34 cellular contexts compared by ENCODE assay signal in genomic region chr9:22423566-22423965, GRCh38. TPM values are rescaled to one million over a fixed set of nuclear protein-coding genes. Genes with fewer than 3 reads are reported as not detected.
"Had no signal": no experiment of that assay in that cellular context is flagged by ENCODE, and none has a peak within 500 bp of the region (broad histone marks: within the 10 kb centered on the region; RNA-seq: fewer than 3 reads in every experiment).

No MANE protein-coding gene starts in this region.

- H3K27me3 ChIP-seq: adrenal gland, body of pancreas, esophagus squamous epithelium, gastrocnemius medialis had no signal

- ATAC-seq: activated CD4-positive, CD25-positive, alpha-beta regulatory T cell treated with anti-CD3 and anti-CD28 coated beads, Interleukin-2, amount 50 U/mL, for 24 hours; activated CD8-positive, alpha-beta memory T cell treated with anti-CD3 and anti-CD28 coated beads, Interleukin-2, amount 10 ng/mL, durations not matched to agents 7 days and 5 days; activated CD8-positive, alpha-beta T cell treated with anti-CD3 and anti-CD28 coated beads for 36 hours; activated naive CD8-positive, alpha-beta T cell treated with anti-CD3 and anti-CD28 coated beads, Interleukin-2, amount 50 U/mL, for 24 hours; body of pancreas; effector memory CD8-positive, alpha-beta T cell; gastrocnemius medialis; T-helper 17 cell had no signal

- FAIRE-seq: colon had no signal

- DNase-seq: activated B cell treated with CpG ODN at 0.5 μM for 24 hours; activated CD4-positive, alpha-beta T cell treated with anti-CD3 and anti-CD28 coated beads for 48 hours; activated CD4-positive, alpha-beta T cell treated with anti-CD3 and anti-CD28 coated beads, Interleukin-2, amount 50 U/mL, for 1 hour; activated CD4-positive, alpha-beta T cell treated with anti-CD3 and anti-CD28 coated beads, Interleukin-2, amount 50 U/mL, for 48 hours; activated CD8-positive, alpha-beta memory T cell treated with anti-CD3 and anti-CD28 coated beads, Interleukin-2, amount 10 ng/mL, durations not matched to agents 7 days and 5 days; activated CD8-positive, alpha-beta memory T cell treated with anti-CD3 and anti-CD28 coated beads, Interleukin-2, amount 50 U/mL, for 4 hours; activated CD8-positive, alpha-beta T cell treated with anti-CD3 and anti-CD28 coated beads for 36 hours; activated effector memory CD4-positive, alpha-beta T cell treated with anti-CD3 and anti-CD28 coated beads, Interleukin-2, amount 50 U/mL, for 16 hours; activated naive CD4-positive, alpha-beta T cell treated with anti-CD3 and anti-CD28 coated beads for 36 hours; activated naive CD8-positive, alpha-beta T cell treated with anti-CD3 and anti-CD28 coated beads for 36 hours; activated naive CD8-positive, alpha-beta T cell treated with anti-CD3 and anti-CD28 coated beads, Interleukin-2, amount 50 U/mL, for 24 hours; activated T-cell treated with anti-CD3 and anti-CD28 coated beads, Interleukin-2, amount 50 U/mL, for 1 hour; activated T-cell treated with anti-CD3 and anti-CD28 coated beads, Interleukin-2, amount 50 U/mL, for 48 hours; adrenal gland; amygdala; aorta; body of pancreas; caudate nucleus; cortex of kidney; dermis blood vessel endothelial cell; effector CD4-positive, alpha-beta T cell; effector memory CD8-positive, alpha-beta T cell; esophagus squamous epithelium; gastrocnemius medialis; T-helper 1 cell; T-helper 17 cell; T1000; WERI-Rb-1 had no signal

- H3K9me3 ChIP-seq: adrenal gland, body of pancreas, esophagus squamous epithelium, gastrocnemius medialis had no signal

- H3K27ac ChIP-seq: adrenal gland, body of pancreas, epithelial cell of prostate, esophagus squamous epithelium, gastrocnemius medialis, WERI-Rb-1 had no signal

- H3K4me1 ChIP-seq: adrenal gland, body of pancreas, esophagus squamous epithelium, gastrocnemius medialis had no signal

- H3K4me3 ChIP-seq: adrenal gland, body of pancreas, esophagus squamous epithelium, gastrocnemius medialis had no signal

- H3K36me3 ChIP-seq: adrenal gland, esophagus squamous epithelium, gastrocnemius medialis, WERI-Rb-1 had no signal

RNA-seq across cellular contexts. Expression of gene DMRTA1, which starts 23.1 kb away (rescaled TPM):
- total RNA-seq: activated B cell treated with CpG ODN at 0.5 μM for 24 hours; activated CD8-positive, alpha-beta memory T cell treated with anti-CD3 and anti-CD28 coated beads for 36 hours; activated CD8-positive, alpha-beta memory T cell treated with anti-CD3 and anti-CD28 coated beads, Interleukin-2, amount 10 ng/mL, durations not matched to agents 7 days and 5 days; activated CD8-positive, alpha-beta T cell treated with anti-CD3 and anti-CD28 coated beads for 36 hours; activated naive CD4-positive, alpha-beta T cell treated with anti-CD3 and anti-CD28 coated beads for 36 hours; activated naive CD8-positive, alpha-beta T cell treated with anti-CD3 and anti-CD28 coated beads for 36 hours; activated T-helper 1 cell treated with anti-CD3 and anti-CD28 coated beads, Interleukin-12 subunit alpha, Interleukin-12 subunit beta, Interleukin-2, Interleukin-4 antibody, amounts not matched to agents 30 ng/mL and 10 ng/mL and 1 ng/mL, durations not matched to agents 14 hours and 24 hours and 36 hours; activated T-helper 2 cell treated with anti-CD3 and anti-CD28 coated beads, Interferon-gamma antibody, Interleukin-2, Interleukin-4, amounts not matched to agents 10 μg/mL and 5 μg/mL and 100 μg/mL, durations not matched to agents 14 hours and 24 hours and 36 hours had no signal
- polyA plus RNA-seq: aorta had no signal
